10 cellular contexts compared by ENCODE assay signal in the genomic region with DNA sequence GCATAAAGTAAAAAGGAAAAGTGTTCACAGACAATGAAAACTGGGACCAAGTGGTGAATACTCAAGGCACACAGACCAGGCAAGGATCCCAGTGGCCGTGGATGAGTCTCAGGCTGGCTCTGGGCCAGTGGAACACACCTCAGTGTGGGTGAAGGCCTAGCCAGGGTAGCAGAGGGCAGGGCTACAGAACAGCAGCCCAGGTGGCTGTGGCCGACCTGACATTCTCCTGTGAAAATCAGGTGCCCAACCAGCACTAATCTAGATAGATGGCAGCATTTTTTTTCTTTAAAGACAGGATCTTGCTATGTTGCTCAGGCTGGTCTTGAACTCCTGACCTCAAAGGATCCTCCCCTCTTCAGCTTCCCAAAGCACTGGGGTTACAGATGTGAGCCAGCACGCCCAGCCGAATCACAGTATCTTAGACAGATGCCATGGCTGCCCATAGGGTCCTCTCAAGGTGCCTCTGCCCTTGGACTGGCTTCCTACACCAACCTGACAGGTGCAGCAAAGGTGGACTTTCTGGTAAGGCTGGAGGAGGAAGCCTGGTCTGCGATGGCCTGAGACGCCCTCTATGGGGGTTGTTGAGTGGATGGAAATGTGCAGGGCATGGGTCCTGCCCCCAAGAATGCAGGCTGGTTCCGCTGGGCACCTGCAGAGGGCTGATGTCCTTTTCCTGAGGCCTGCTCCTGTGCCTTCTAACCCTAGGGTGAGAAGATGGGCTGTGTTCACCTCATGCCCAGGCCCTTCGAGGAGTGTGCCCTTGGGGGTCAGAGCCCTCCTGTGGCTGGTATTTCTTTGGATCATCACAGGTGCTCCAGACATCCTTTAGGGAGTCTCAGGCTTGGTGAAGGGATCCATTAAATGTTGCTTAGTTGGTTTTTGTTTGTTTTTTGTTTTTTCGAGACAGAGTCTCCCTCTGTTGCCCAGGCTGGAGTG. TPM values are rescaled to one million over a fixed set of nuclear protein-coding genes. Genes with fewer than 3 reads are reported as not detected.
DNase-seq lines count a peak whose midpoint lies in the region; ATAC-seq and TF ChIP-seq lines count a peak whose summit lies in the region.
"Had no signal": no experiment of that assay in that cellular context is flagged by ENCODE, and none has a peak within 500 bp of the region (broad histone marks: within the 10 kb centered on the region; RNA-seq: fewer than 3 reads in every experiment).

No MANE protein-coding gene starts in this region.

- no peak for DNase-seq in activated T-cell treated with anti-CD3 and anti-CD28 coated beads, Interleukin-2, amount 50 U/mL, for 4 hours
- no peak for DNase-seq in activated T-cell treated with anti-CD3 and anti-CD28 coated beads, Interleukin-2, amount 50 U/mL, for 48 hours
- DNase-seq in SK-MEL-5 (ENCODE audit: low read depth, low spot score) (peak; percentile 56), smooth muscle cell (lab: John Stamatoyannopoulos, UW; ENCODE audit: unreplicated experiment) (no peak), nucleus accumbens (lab: John Stamatoyannopoulos, UW) (no peak), mucosa of descending colon (no peak)
- DNase-seq: stimulated activated naive CD4-positive, alpha-beta T cell treated with Interleukin-2 at 50 U/mL for 16 hours had no signal

- intact Hi-C loops in mucosa of descending colon (cut with DNase I, micrococcal nuclease) = no loop called here

- H3K4me2 ChIP-seq in smooth muscle cell = no peak overlapping the region

- no peaks in the 10 kb centered on the region for H3K27me3 Mint-ChIP-seq in activated T-cell treated with anti-CD3 and anti-CD28 coated beads, Interleukin-2, amount 50 U/mL, for 4 hours (ENCODE audit: low read depth)

- peaks cover 73% of the 10 kb centered on the region for H4K20me1 ChIP-seq in smooth muscle cell (ENCODE audit: low read depth)

- no peak overlapping the region for H3K9ac ChIP-seq in smooth muscle cell (ENCODE audit: low read depth)

- peaks cover 54% of the 10 kb centered on the region for H3K79me2 ChIP-seq in smooth muscle cell (ENCODE audit: low read depth)

- H2AFZ ChIP-seq in smooth muscle cell (ENCODE audit: low read depth) = no peak overlapping the region

- TF ChIP-seq CTCF in smooth muscle cell (IDR thresholded peaks at IDR 0.05; ENCODE audit: borderline replicate concordance, insufficient read depth, poor library complexity, severe bottlenecking) (no peak), mucosa of descending colon (IDR thresholded peaks at IDR 0.05) (no peak)

- H3K36me3 ChIP-seq in esophagus (ENCODE audit: control insufficient read depth in 2 of 2, insufficient read depth in 2 of 2, low read length in 1 of 2) (peaks cover 0 to 24% of the 10 kb centered on the region in 2 donors), smooth muscle cell (ENCODE audit: low read depth) (no peaks in the 10 kb centered on the region), mucosa of descending colon (ENCODE audit: low read depth) (no peaks in the 10 kb centered on the region)

- WGBS in esophagus, 2 donors = 68 to 73% methylated on average over 9 of the region's 9 CpGs
- WGBS in smooth muscle cell (ENCODE audit: low lambda C conversion rate) = 98% methylated on average over 9 of the region's 9 CpGs

- H3K9me3 Mint-ChIP-seq in activated T-cell treated with anti-CD3 and anti-CD28 coated beads, Interleukin-2, amount 50 U/mL, for 4 hours = no peaks in the 10 kb centered on the region

- H3K27me3 ChIP-seq in esophagus (ENCODE audit: control insufficient read depth in 1 of 2, insufficient read depth in 2 of 2, low read length in 2 of 2) = no peaks in the 10 kb centered on the region
- H3K27me3 ChIP-seq in smooth muscle cell (ENCODE audit: low read depth) = no peaks in the 10 kb centered on the region

- H3K27ac ChIP-seq in esophagus (ENCODE audit: low read depth in 2 of 2, low read length in 1 of 2) (peak overlapping the region; percentile 2 to 67), smooth muscle cell (ENCODE audit: low read depth) (peak overlapping the region; percentile 12)

- peaks cover 35% of the 10 kb centered on the region for H3K4me1 Mint-ChIP-seq in activated T-cell treated with anti-CD3 and anti-CD28 coated beads, Interleukin-2, amount 50 U/mL, for 4 hours (ENCODE audit: low read depth)

- peaks cover 0 to 18% of the 10 kb centered on the region in 2 donors for H3K4me1 ChIP-seq in esophagus (ENCODE audit: control insufficient read depth in 2 of 2, insufficient read depth in 2 of 2, low read length in 1 of 2)
- peaks cover 32% of the 10 kb centered on the region for H3K4me1 ChIP-seq in smooth muscle cell (ENCODE audit: low read depth)
- H3K4me1 ChIP-seq in mucosa of descending colon (ENCODE audit: low read depth) = peaks cover 69% of the 10 kb centered on the region

- no peak for ATAC-seq in activated T-cell treated with anti-CD3 and anti-CD28 coated beads, Interleukin-2, amount 50 U/mL, for 4 hours
- no peak for ATAC-seq in HG02623 (IDR thresholded peaks at IDR 0.05; ENCODE audit: unreplicated experiment)
- no peak for ATAC-seq in mucosa of descending colon

- peaks cover 14% of the 10 kb centered on the region for H3K36me3 Mint-ChIP-seq in activated T-cell treated with anti-CD3 and anti-CD28 coated beads, Interleukin-2, amount 50 U/mL, for 4 hours (ENCODE audit: insufficient read depth)

- in situ Hi-C loops in SK-MEL-5 (cut with HindIII; ENCODE audit: low pct_unique_long_range_greater_than_20kb, low sequenced_read_pairs) = no loop called here

- no peak overlapping the region for H3K4me3 ChIP-seq in esophagus (ENCODE audit: low read depth in 1 of 2, low read length in 2 of 2)
- no peak overlapping the region for H3K4me3 ChIP-seq in smooth muscle cell
- no peak overlapping the region for H3K4me3 ChIP-seq in mucosa of descending colon
- H3K4me3 ChIP-seq: skin epidermis had no signal

- peaks cover 39% of the 10 kb centered on the region for H3F3A ChIP-seq in smooth muscle cell (ENCODE audit: low read depth)

- H3K4me3 Mint-ChIP-seq in activated T-cell treated with anti-CD3 and anti-CD28 coated beads, Interleukin-2, amount 50 U/mL, for 4 hours = peak overlapping the region; percentile 80

- H3K9me3 ChIP-seq in esophagus (ENCODE audit: control insufficient read depth in 2 of 2, insufficient read depth in 1 of 2, low read depth in 1 of 2, low read length in 1 of 2) = no peaks in the 10 kb centered on the region
- no peaks in the 10 kb centered on the region for H3K9me3 ChIP-seq in smooth muscle cell (replicated peaks; ENCODE audit: low read depth)
- H3K9me3 ChIP-seq in mucosa of descending colon = no peaks in the 10 kb centered on the region

RNA-seq across cellular contexts. Expression of a gene that starts 3.8 kb away (rescaled TPM):
- total RNA-seq in activated T-cell treated with anti-CD3 and anti-CD28 coated beads, Interleukin-2, amount 50 U/mL, for 4 hours = 100 to 1,000 TPM; 442 to 487 (median 478) TPM
- total RNA-seq in SK-MEL-5 (2014; rRNA removed; shearing (Covaris generic)) = 1,826 and 1,949 TPM in 2 replicates
- polyA plus RNA-seq in SK-MEL-5 (2015; cell fraction: cytosol; rRNA removed) = 4,439 and 5,254 TPM in 2 replicates
- 1,279 and 1,508 TPM in 2 replicates for polyA plus RNA-seq in SK-MEL-5 (2015; cell fraction: nucleus; rRNA removed)
- polyA plus RNA-seq in esophagus = 100 to 1,000 TPM; 582 to 595 TPM
- total RNA-seq in smooth muscle cell = 1,406 and 1,593 TPM in 2 replicates
- 1,326 and 1,526 TPM in 2 replicates for polyA plus RNA-seq in smooth muscle cell
- total RNA-seq in mucosa of descending colon = 100 to 1,000 TPM; 354 to 727 (median 491) TPM

RNA-seq across cellular contexts. Expression of a gene that starts 7.0 kb away (rescaled TPM):
- total RNA-seq in activated T-cell treated with anti-CD3 and anti-CD28 coated beads, Interleukin-2, amount 50 U/mL, for 4 hours = 100 to 1,000 TPM; 789 to 858 (median 821) TPM
- 288 and 306 TPM in 2 replicates for total RNA-seq in SK-MEL-5 (2014; rRNA removed; shearing (Covaris generic))
- 1,017 and 1,021 TPM in 2 replicates for polyA plus RNA-seq in SK-MEL-5 (2015; cell fraction: cytosol; rRNA removed)
- polyA plus RNA-seq in SK-MEL-5 (2015; cell fraction: nucleus; rRNA removed) = 496 and 560 TPM in 2 replicates
- polyA plus RNA-seq in esophagus (100 to 1,000 TPM; 201 to 209 TPM), smooth muscle cell (353 and 360 TPM in 2 replicates)
- total RNA-seq in smooth muscle cell (67.6 and 256 TPM in 2 replicates), mucosa of descending colon (100 to 1,000 TPM; 326 to 473 (median 442) TPM)

RNA-seq across cellular contexts. Expression of a gene that starts 27.3 kb away (rescaled TPM):
- 100 to 1,000 TPM; 321 to 369 (median 324) TPM for total RNA-seq in activated T-cell treated with anti-CD3 and anti-CD28 coated beads, Interleukin-2, amount 50 U/mL, for 4 hours
- 245 and 252 TPM in 2 replicates for total RNA-seq in SK-MEL-5 (2014; rRNA removed; shearing (Covaris generic))
- polyA plus RNA-seq in SK-MEL-5 (2015; cell fraction: cytosol; rRNA removed) = 200 and 214 TPM in 2 replicates
- 51.9 and 82.2 TPM in 2 replicates for polyA plus RNA-seq in SK-MEL-5 (2015; cell fraction: nucleus; rRNA removed)
- polyA plus RNA-seq in esophagus (10 to 100 TPM; 16.3 to 61.0 TPM), smooth muscle cell (123 and 136 TPM in 2 replicates)
- total RNA-seq in smooth muscle cell (58.9 and 75.9 TPM in 2 replicates), mucosa of descending colon (10 to 100 TPM; 38.1 to 88.7 (median 43.3) TPM)

RNA-seq across cellular contexts. Expression of a gene that starts 27.4 kb away (rescaled TPM):
- 100 to 1,000 TPM; 128 to 157 (median 153) TPM for total RNA-seq in activated T-cell treated with anti-CD3 and anti-CD28 coated beads, Interleukin-2, amount 50 U/mL, for 4 hours
- total RNA-seq in SK-MEL-5 (2014; rRNA removed; shearing (Covaris generic)) = 315 and 336 TPM in 2 replicates
- polyA plus RNA-seq in SK-MEL-5 (2015; cell fraction: cytosol; rRNA removed) = 295 and 435 TPM in 2 replicates
- 60.7 and 104 TPM in 2 replicates for polyA plus RNA-seq in SK-MEL-5 (2015; cell fraction: nucleus; rRNA removed)
- polyA plus RNA-seq in esophagus = 100 to 1,000 TPM; 127 to 187 TPM
- total RNA-seq in smooth muscle cell = 147 and 222 TPM in 2 replicates
- 428 and 444 TPM in 2 replicates for polyA plus RNA-seq in smooth muscle cell
- total RNA-seq in mucosa of descending colon = 10 to 100 TPM; 78.2 to 97.1 (median 81.3) TPM

RNA-seq across cellular contexts. Expression of a gene that starts 29.3 kb away (rescaled TPM):
- not detected for total RNA-seq in activated T-cell treated with anti-CD3 and anti-CD28 coated beads, Interleukin-2, amount 50 U/mL, for 4 hours
- 0.56 and 0.63 TPM in 2 replicates for total RNA-seq in SK-MEL-5 (2014; rRNA removed; shearing (Covaris generic))
- polyA plus RNA-seq in SK-MEL-5 (2015; cell fraction: cytosol; rRNA removed) = 0.80 and 1.5 TPM in 2 replicates
- polyA plus RNA-seq in SK-MEL-5 (2015; cell fraction: nucleus; rRNA removed) = 0.67 and 1.1 TPM in 2 replicates
- polyA plus RNA-seq in esophagus (under 1 TPM; 0.25 to 0.98 TPM), smooth muscle cell (0.79 and 1.6 TPM in 2 replicates)
- total RNA-seq in smooth muscle cell (0.58 and 3.1 TPM in 2 replicates), mucosa of descending colon (under 1 TPM in 2 of 3 donors, not detected in 1; 0.52 to 0.84 TPM)
